In the genomic region with DNA sequence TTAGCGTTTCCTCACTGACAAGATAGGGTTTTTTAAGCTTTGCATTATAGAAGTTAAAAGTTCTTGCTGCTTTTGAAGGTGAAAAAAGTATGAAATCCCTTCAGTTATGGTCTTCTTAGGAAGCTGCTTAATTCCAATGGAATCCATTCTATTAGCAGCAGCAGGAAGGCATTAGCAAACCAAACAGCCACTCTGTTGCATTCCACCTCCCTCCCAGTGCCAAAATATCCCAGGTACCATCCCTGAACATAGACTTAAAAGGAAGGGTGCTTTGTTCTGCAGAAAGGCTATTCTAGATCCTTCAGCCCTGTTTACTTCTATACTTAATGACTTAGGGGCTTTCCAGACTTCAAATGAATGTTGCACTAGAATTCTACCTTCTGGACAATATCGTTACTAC, we compare ENCODE assay signal across 1 cellular context.
TF ChIP-seq lines count a peak whose summit lies in the region.

No MANE protein-coding gene starts in this region.

TF ChIP-seq in H1, 55 proteins besides CTCF, POLR2A, EP300 and RAD21:
- no peak for TF ChIP-seq KDM4A (IDR thresholded peaks at IDR 0.05; ENCODE audit: low read depth, low read length, severe bottlenecking)
- peak; percentile 53; the same call in 1 of the 2 replicates for TF ChIP-seq TEAD4 (IDR thresholded peaks at IDR 0.05; ENCODE audit: low read depth, low read length)
